ENCODE assay signal across 10 cellular contexts in genomic region chr19:2575734-2576481, GRCh38.
DNase-seq lines count a peak whose midpoint lies in the region; ATAC-seq and TF ChIP-seq lines count a peak whose summit lies in the region.
"Had no signal": no experiment of that assay in that cellular context is flagged by ENCODE, and none has a peak within 500 bp of the region (broad histone marks: within the 10 kb centered on the region; RNA-seq: fewer than 3 reads in every experiment).

No MANE protein-coding gene starts in this region.

- CTCF ChIA-PET in activated CD8-positive, alpha-beta T cell treated with anti-CD3 and anti-CD28 coated beads, Interleukin-2, amount 10 ng/mL, durations not matched to agents 7 days and 5 days (lab: Charles Lee) = interaction anchor here (1.3 to 2.9 kb wide), 2 partner anchors 35 to 102 kb away, joined by 3 to 14 read pairs; no protein-coding TSS in a partner anchor

- intact Hi-C loops in cardiac septum (cut with DNase I) = no loop called here
- intact Hi-C loops in gastrocnemius medialis (cut with DNase I; ENCODE audit: low total_unique reads) = no loop called here

- no peaks in the 10 kb centered on the region for H3K36me3 Mint-ChIP-seq in activated CD8-positive, alpha-beta T cell treated with anti-CD3 and anti-CD28 coated beads, Interleukin-2, amount 10 ng/mL, durations not matched to agents 7 days and 5 days (ENCODE audit: low read depth)

- H3K27ac Mint-ChIP-seq in activated CD8-positive, alpha-beta T cell treated with anti-CD3 and anti-CD28 coated beads, Interleukin-2, amount 10 ng/mL, durations not matched to agents 7 days and 5 days = no peak overlapping the region

- H3K9me3 ChIP-seq in BLaER1 (peaks cover 14% of the 10 kb centered on the region), gastrocnemius medialis (no peaks in the 10 kb centered on the region)
- H3K9me3 ChIP-seq in effector memory CD4-positive, alpha-beta T cell (ENCODE audit: control insufficient read depth, low read length) = no peaks in the 10 kb centered on the region

- POLR2A ChIA-PET in activated CD8-positive, alpha-beta T cell treated with anti-CD3 and anti-CD28 coated beads, Interleukin-2, amount 10 ng/mL, durations not matched to agents 7 days and 5 days (lab: Charles Lee) = interaction anchor here (6.6 kb wide), 1 partner anchor 99 kb away, joined by 62 read pairs; the partner anchor contains the start of gene GADD45B

- peak overlapping the region; percentile 31 for H3K4me2 ChIP-seq in BLaER1

- peaks cover 12% of the 10 kb centered on the region for H3K4me1 Mint-ChIP-seq in activated CD8-positive, alpha-beta T cell treated with anti-CD3 and anti-CD28 coated beads, Interleukin-2, amount 10 ng/mL, durations not matched to agents 7 days and 5 days (ENCODE audit: low read depth)

- no peak overlapping the region for H3K4me3 ChIP-seq in BLaER1
- H3K4me3 ChIP-seq in gastrocnemius medialis = no peak overlapping the region
- H3K4me3 ChIP-seq in effector memory CD4-positive, alpha-beta T cell (ENCODE audit: insufficient read depth, low read depth, low read length, poor library complexity, severe bottlenecking) = no peak overlapping the region

- in situ Hi-C loops in gastrocnemius medialis (cut with MboI; ENCODE audit: low sequenced_read_pairs in 4 of 4) = loop anchor here in 2 of 4 donors (5.0 to 10.0 kb wide), 2 partner anchors 99 to 101 kb away; partner anchors contain the start of gene GADD45B (in 2 of the 2)

- DNase-seq in RPMI7951 (ENCODE audit: low read depth) = peak; percentile 37
- DNase-seq in cardiac septum (ENCODE audit: low spot score) = peak; percentile 76
- peak; percentile 77 to 81 for DNase-seq in gastrocnemius medialis
- DNase-seq in activated CD8-positive, alpha-beta T cell treated with anti-CD3 and anti-CD28 coated beads, Interleukin-2, amount 10 ng/mL, durations not matched to agents 7 days and 5 days = no peak
- DNase-seq in effector memory CD4-positive, alpha-beta T cell = no peak
- no peak for DNase-seq in GM10266 (ENCODE audit: extremely low spot score)
- DNase-seq: cerebellar nuclear complex, SHP77 had no signal

- H3K9ac ChIP-seq in BLaER1 = no peak overlapping the region

- no peak overlapping the region for H3K4me3 Mint-ChIP-seq in activated CD8-positive, alpha-beta T cell treated with anti-CD3 and anti-CD28 coated beads, Interleukin-2, amount 10 ng/mL, durations not matched to agents 7 days and 5 days

- TF ChIP-seq CTCF in gastrocnemius medialis (IDR thresholded peaks at IDR 0.05 in 4 of 5, conservative IDR thresholded peaks at IDR 0.05 in 1 of 5) = no peak
- no peak for TF ChIP-seq CTCF in GM10266 (IDR thresholded peaks at IDR 0.05; ENCODE audit: control insufficient read depth, insufficient read depth, low read depth, missing control alignments)

- H3K4me1 ChIP-seq in BLaER1 (peaks cover 57% of the 10 kb centered on the region), gastrocnemius medialis (peaks cover 32 to 38% of the 10 kb centered on the region in 2 donors)
- H3K4me1 ChIP-seq in effector memory CD4-positive, alpha-beta T cell (ENCODE audit: control insufficient read depth, insufficient read depth, low read length, poor library complexity, severe bottlenecking) = peaks cover 10% of the 10 kb centered on the region

- H3K36me3 ChIP-seq in BLaER1 (peaks cover 60% of the 10 kb centered on the region), gastrocnemius medialis (no peaks in the 10 kb centered on the region)
- H3K36me3 ChIP-seq in effector memory CD4-positive, alpha-beta T cell (ENCODE audit: control insufficient read depth, insufficient read depth, low read length) = no peaks in the 10 kb centered on the region

- H3K27me3 ChIP-seq in BLaER1 (no peaks in the 10 kb centered on the region), gastrocnemius medialis (no peaks in the 10 kb centered on the region)
- H3K27me3 ChIP-seq in effector memory CD4-positive, alpha-beta T cell (replicated peaks; ENCODE audit: control insufficient read depth, insufficient read depth, low read length, poor library complexity, severe bottlenecking) = no peaks in the 10 kb centered on the region

- peaks cover 100% of the 10 kb centered on the region for H4K20me1 ChIP-seq in BLaER1

- H3K27me3 Mint-ChIP-seq in activated CD8-positive, alpha-beta T cell treated with anti-CD3 and anti-CD28 coated beads, Interleukin-2, amount 10 ng/mL, durations not matched to agents 7 days and 5 days (ENCODE audit: low read depth) = no peaks in the 10 kb centered on the region

- H3K27ac ChIP-seq in BLaER1 (no peak overlapping the region), gastrocnemius medialis (peak overlapping the region; percentile 23 to 55 (median 50))
- no peak overlapping the region for H3K27ac ChIP-seq in effector memory CD4-positive, alpha-beta T cell (ENCODE audit: insufficient read depth, low read length, poor library complexity, severe bottlenecking)

- H3K9me3 Mint-ChIP-seq in activated CD8-positive, alpha-beta T cell treated with anti-CD3 and anti-CD28 coated beads, Interleukin-2, amount 10 ng/mL, durations not matched to agents 7 days and 5 days (ENCODE audit: insufficient read depth) = no peaks in the 10 kb centered on the region

- peak; percentile 44 to 49 for ATAC-seq in gastrocnemius medialis
- no peak for ATAC-seq in activated CD8-positive, alpha-beta T cell treated with anti-CD3 and anti-CD28 coated beads, Interleukin-2, amount 10 ng/mL, durations not matched to agents 7 days and 5 days
- no peak for ATAC-seq in GM18498 (IDR thresholded peaks at IDR 0.05; ENCODE audit: unreplicated experiment)

- TF ChIP-seq POLR2A in gastrocnemius medialis (IDR thresholded peaks at IDR 0.05) = no peak

Comparison
In these comparisons a context has a peak if more than half of its experiments do, and no peak if none do; other contexts are left out.
1. H3K27ac ChIP-seq: peak in gastrocnemius medialis (4 of 4); none in BLaER1 (single experiment) and effector memory CD4-positive, alpha-beta T cell (single experiment).
2. DNase-seq: peak in RPMI7951 (single experiment), cardiac septum (single experiment) and gastrocnemius medialis (2 of 2); none in activated CD8-positive, alpha-beta T cell treated with anti-CD3 and anti-CD28 coated beads, Interleukin-2, amount 10 ng/mL, durations not matched to agents 7 days and 5 days (single experiment), effector memory CD4-positive, alpha-beta T cell (0 of 3) and GM10266 (single experiment).
3. ATAC-seq: peak in gastrocnemius medialis (2 of 2); none in activated CD8-positive, alpha-beta T cell treated with anti-CD3 and anti-CD28 coated beads, Interleukin-2, amount 10 ng/mL, durations not matched to agents 7 days and 5 days (single experiment) and GM18498 (single experiment).